Comparison of ENCODE assay signal across 15 cellular contexts in the genomic region with DNA sequence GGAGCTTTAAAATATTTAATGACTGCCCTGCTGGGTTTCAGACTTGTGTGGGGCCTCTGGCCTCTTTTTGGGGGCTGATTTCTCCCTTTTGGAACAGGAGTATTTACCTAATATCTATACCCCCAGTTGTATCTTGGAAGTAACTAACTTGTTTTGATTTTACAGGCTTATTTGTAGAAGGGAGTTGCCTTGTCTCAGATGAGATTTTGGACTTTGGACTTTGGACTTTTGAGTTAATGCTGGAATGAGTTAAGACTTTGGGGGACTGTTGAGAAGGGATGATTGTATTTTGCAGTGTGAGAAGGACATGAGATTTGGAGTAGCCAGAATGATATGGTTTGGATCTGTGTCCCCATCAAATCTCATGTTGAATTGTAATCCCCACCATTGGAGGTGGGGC. TPM values are rescaled to one million over a fixed set of nuclear protein-coding genes. Genes with fewer than 3 reads are reported as not detected.
A peak's percentile ranks its signal among the peaks of the same experiment; 100 is the strongest.
DNase-seq lines count a peak whose midpoint lies in the region; ATAC-seq, FAIRE-seq and TF ChIP-seq lines count a peak whose summit lies in the region.
"Not testable (repeated sequence)": the region's sequence is repeated elsewhere in the genome, so short reads cannot be mapped to it uniquely, and the experiment has no call there.
"Had no signal": no experiment of that assay in that cellular context is flagged by ENCODE, and none has a peak within 500 bp of the region (broad histone marks: within the 10 kb centered on the region; RNA-seq: fewer than 3 reads in every experiment).

No MANE protein-coding gene starts in this region.

- dilution Hi-C loops in endothelial cell of umbilical vein (cut with MboI; ENCODE audit: extremely low pct_ligation_motif_present, low sequenced_read_pairs): not testable (repeated sequence)

- ATAC-seq in naive thymus-derived CD4-positive, alpha-beta T cell: not testable (repeated sequence)

- not testable (repeated sequence) for H3K9me3 ChIP-seq in SK-N-MC (ENCODE audit: low read depth, low read length); endothelial cell of umbilical vein (replicated peaks; ENCODE audit: control insufficient read depth, insufficient read depth, low read length); naive thymus-derived CD4-positive, alpha-beta T cell (ENCODE audit: control insufficient read depth in 2 of 3, low read length in 3 of 3); stomach

- H3K79me2 ChIP-seq in KMS-11 (ENCODE audit: insufficient read depth, low read depth); endothelial cell of umbilical vein (ENCODE audit: control insufficient read depth, insufficient read depth, low read length): not testable (repeated sequence)

- H2AFZ ChIP-seq in KMS-11 (ENCODE audit: low read depth) (peak overlapping the region; percentile 28; the same call in 1 of the 2 replicates), endothelial cell of umbilical vein (ENCODE audit: low read depth, low read length) (peak overlapping the region; percentile 74)

- not testable (repeated sequence) for H3K9ac ChIP-seq in KMS-11; SK-N-MC (ENCODE audit: insufficient read length); endothelial cell of umbilical vein (replicated peaks; ENCODE audit: extremely low read depth, insufficient read depth, low read length)

- not testable (repeated sequence) for H4K20me1 ChIP-seq in KMS-11 (ENCODE audit: insufficient read depth); endothelial cell of umbilical vein (replicated peaks; ENCODE audit: control insufficient read depth, extremely low read depth, insufficient read depth, low read length)

- H3K9me1 ChIP-seq in endothelial cell of umbilical vein (replicated peaks; ENCODE audit: control insufficient read depth, extremely low read depth, insufficient read depth, low read length): not testable (repeated sequence)

- not testable (repeated sequence) for TF ChIP-seq EP300 in stomach (IDR thresholded peaks at IDR 0.05)

- not testable (repeated sequence) for H3K36me3 ChIP-seq in KMS-11 (ENCODE audit: insufficient read depth); SK-N-MC (ENCODE audit: insufficient read depth, low read length); endothelial cell of umbilical vein (ENCODE audit: control insufficient read depth in 2 of 2, extremely low read depth in 1 of 2, insufficient read depth in 2 of 2, low read length in 2 of 2); naive thymus-derived CD4-positive, alpha-beta T cell (ENCODE audit: control insufficient read depth in 2 of 3, insufficient read depth in 3 of 3, low read length in 3 of 3); stomach

- TF ChIP-seq CTCF in CD14-positive monocyte (IDR thresholded peaks at IDR 0.05); KMS-11 (conservative IDR thresholded peaks at IDR 0.05; ENCODE audit: low read depth, low read length); endothelial cell of umbilical vein (IDR thresholded peaks at IDR 0.05; ENCODE audit: extremely low read depth in 1 of 2, insufficient read depth in 1 of 2, low read depth in 1 of 2, low read length in 2 of 2); stomach (IDR thresholded peaks at IDR 0.05): not testable (repeated sequence)

- peak overlapping the region; percentile 6 to 76 for H3K4me3 Mint-ChIP-seq in CD14-positive monocyte
- H3K4me3 Mint-ChIP-seq in activated CD4-positive, alpha-beta memory T cell treated with anti-CD3 and anti-CD28 coated beads, Interleukin-2, amount 10 ng/mL, durations not matched to agents 7 days and 5 days: peak overlapping the region; percentile 11
- H3K4me3 Mint-ChIP-seq in activated naive CD4-positive, alpha-beta T cell treated with anti-CD3 and anti-CD28 coated beads, Interleukin-2, amount 50 U/mL, for 24 hours: not testable (repeated sequence)
- peak overlapping the region; percentile 35 to 77 (median 70) for H3K4me3 Mint-ChIP-seq in naive thymus-derived CD4-positive, alpha-beta T cell

- peak overlapping the region; percentile 89 to 98 (median 92) for H3K27ac Mint-ChIP-seq in CD14-positive monocyte
- H3K27ac Mint-ChIP-seq in activated CD4-positive, alpha-beta memory T cell treated with anti-CD3 and anti-CD28 coated beads, Interleukin-2, amount 10 ng/mL, durations not matched to agents 7 days and 5 days: peak overlapping the region; percentile 93
- peak overlapping the region; percentile 66 for H3K27ac Mint-ChIP-seq in activated naive CD4-positive, alpha-beta T cell treated with anti-CD3 and anti-CD28 coated beads, Interleukin-2, amount 50 U/mL, for 24 hours
- H3K27ac Mint-ChIP-seq in naive thymus-derived CD4-positive, alpha-beta T cell: peak overlapping the region; percentile 49 to 95 (median 84)

- not testable (repeated sequence) for H3K4me3 ChIP-seq in KMS-11 (IDR thresholded peaks at IDR 0.05; ENCODE audit: insufficient read depth, low read depth, low read length); endothelial cell of umbilical vein (replicated peaks in 1 of 3; ENCODE audit: insufficient read depth in 1 of 3, low read depth in 1 of 3, low read length in 3 of 3); naive thymus-derived CD4-positive, alpha-beta T cell (ENCODE audit: low read length); stomach
- peak overlapping the region; percentile 44 for H3K4me3 ChIP-seq in SK-N-MC

- POLR2A ChIA-PET in activated CD4-positive, alpha-beta memory T cell treated with anti-CD3 and anti-CD28 coated beads, Interleukin-2, amount 10 ng/mL, durations not matched to agents 7 days and 5 days (lab: Charles Lee): interaction anchor here (1.5 to 3.1 kb wide), 4 partner anchors 13 to 309 kb away, joined by 3 to 12 read pairs (median 4); a partner anchor contains a TSS
- POLR2A ChIA-PET in endothelial cell of umbilical vein (lab: Charles Lee); naive thymus-derived CD4-positive, alpha-beta T cell (lab: Charles Lee): not testable (repeated sequence)

- peaks cover 94% of the 10 kb centered on the region for H3K4me1 Mint-ChIP-seq in CD14-positive monocyte
- H3K4me1 Mint-ChIP-seq in activated CD4-positive, alpha-beta memory T cell treated with anti-CD3 and anti-CD28 coated beads, Interleukin-2, amount 10 ng/mL, durations not matched to agents 7 days and 5 days: peaks cover 56% of the 10 kb centered on the region
- H3K4me1 Mint-ChIP-seq in activated naive CD4-positive, alpha-beta T cell treated with anti-CD3 and anti-CD28 coated beads, Interleukin-2, amount 50 U/mL, for 24 hours: peaks cover 40% of the 10 kb centered on the region
- peaks cover 32 to 53% (median 49%) of the 10 kb centered on the region in 7 donors for H3K4me1 Mint-ChIP-seq in naive thymus-derived CD4-positive, alpha-beta T cell

- CTCF ChIA-PET in activated CD4-positive, alpha-beta memory T cell treated with anti-CD3 and anti-CD28 coated beads, Interleukin-2, amount 10 ng/mL, durations not matched to agents 7 days and 5 days (lab: Charles Lee): interaction anchor here (1.7 kb wide), 1 partner anchor 81 kb away, joined by 6 read pairs; no protein-coding TSS in a partner anchor
- CTCF ChIA-PET in endothelial cell of umbilical vein (lab: Charles Lee): not testable (repeated sequence)
- CTCF ChIA-PET in naive thymus-derived CD4-positive, alpha-beta T cell (lab: Charles Lee): interaction anchor here (0.6 kb wide), 2 partner anchors 10 to 452 kb away, joined by 3 read pairs; a partner anchor contains a TSS

- H3K27me3 Mint-ChIP-seq in CD14-positive monocyte (ENCODE audit: low read depth in 3 of 3); activated CD4-positive, alpha-beta memory T cell treated with anti-CD3 and anti-CD28 coated beads, Interleukin-2, amount 10 ng/mL, durations not matched to agents 7 days and 5 days; activated naive CD4-positive, alpha-beta T cell treated with anti-CD3 and anti-CD28 coated beads, Interleukin-2, amount 50 U/mL, for 24 hours; naive thymus-derived CD4-positive, alpha-beta T cell: not testable (repeated sequence)

- H3K4me1 ChIP-seq in KMS-11 (ENCODE audit: low read depth, poor library complexity, severe bottlenecking) (peaks cover 14% of the 10 kb centered on the region), stomach (peaks cover 7 to 53% (median 15%) of the 10 kb centered on the region in 4 donors)
- H3K4me1 ChIP-seq in endothelial cell of umbilical vein (ENCODE audit: control insufficient read depth, extremely low read depth, insufficient read depth, low read length): not testable (repeated sequence)
- peaks cover 21 to 32% of the 10 kb centered on the region in 2 donors for H3K4me1 ChIP-seq in naive thymus-derived CD4-positive, alpha-beta T cell (ENCODE audit: control insufficient read depth in 2 of 2, insufficient read depth in 2 of 2, low read length in 2 of 2)

- H3K27ac ChIP-seq in KMS-11; SK-N-MC; endothelial cell of umbilical vein (ENCODE audit: insufficient read depth, low read depth, low read length); naive thymus-derived CD4-positive, alpha-beta T cell (ENCODE audit: low read depth, low read length): not testable (repeated sequence)
- peak overlapping the region; percentile 29 to 81 (median 37) for H3K27ac ChIP-seq in stomach

- FAIRE-seq in endothelial cell of umbilical vein (lab: Jason Lieb, UNC): not testable (repeated sequence)

- not testable (repeated sequence) for TF ChIP-seq POLR2A in endothelial cell of umbilical vein (IDR thresholded peaks at IDR 0.05; ENCODE audit: low read depth, low read length); stomach (IDR thresholded peaks at IDR 0.05)

- intact Hi-C loops in CD14-positive monocyte (cut with micrococcal nuclease); stomach (cut with DNase I; ENCODE audit: low total_unique reads): not testable (repeated sequence)
- intact Hi-C loops in endothelial cell of umbilical vein (cut with micrococcal nuclease): loop anchor here (5.0 kb wide), 1 partner anchor 83 kb away; no protein-coding TSS in a partner anchor
- intact Hi-C loops in naive thymus-derived CD4-positive, alpha-beta T cell (cut with micrococcal nuclease): loop anchor here (5.0 to 10.0 kb wide), 3 partner anchors 38 to 177 kb away; a partner anchor contains a TSS

- H3K36me3 Mint-ChIP-seq in CD14-positive monocyte: peaks cover 15 to 30% of the 10 kb centered on the region in 2 donors
- H3K36me3 Mint-ChIP-seq in activated CD4-positive, alpha-beta memory T cell treated with anti-CD3 and anti-CD28 coated beads, Interleukin-2, amount 10 ng/mL, durations not matched to agents 7 days and 5 days (ENCODE audit: low read depth): peaks cover 45% of the 10 kb centered on the region
- not testable (repeated sequence) for H3K36me3 Mint-ChIP-seq in activated naive CD4-positive, alpha-beta T cell treated with anti-CD3 and anti-CD28 coated beads, Interleukin-2, amount 50 U/mL, for 24 hours
- peaks cover 0 to 40% (median 0%) of the 10 kb centered on the region in 5 donors for H3K36me3 Mint-ChIP-seq in naive thymus-derived CD4-positive, alpha-beta T cell

- H3K4me2 ChIP-seq in KMS-11: peak overlapping the region; percentile 43
- not testable (repeated sequence) for H3K4me2 ChIP-seq in endothelial cell of umbilical vein (ENCODE audit: insufficient read depth, low read length)

- not testable (repeated sequence) for DNase-seq in CD14-positive monocyte (ENCODE audit: low spot score); activated CD4-positive, alpha-beta memory T cell treated with anti-CD3 and anti-CD28 coated beads, Interleukin-2, amount 10 ng/mL, durations not matched to agents 7 days and 5 days; endothelial cell of umbilical vein (ENCODE audit: low read depth, low spot score); naive thymus-derived CD4-positive, alpha-beta T cell; stomach
- peak; percentile 16 for DNase-seq in SK-N-MC (ENCODE audit: low read depth, low spot score)

- BruUV-seq in endothelial cell of umbilical vein (replicated peaks; lab: Mats Ljungman, UMichigan): not testable (repeated sequence)

- H3K9me3 Mint-ChIP-seq in CD14-positive monocyte: peaks cover 5 to 10% (median 7%) of the 10 kb centered on the region in 7 donors
- H3K9me3 Mint-ChIP-seq in activated CD4-positive, alpha-beta memory T cell treated with anti-CD3 and anti-CD28 coated beads, Interleukin-2, amount 10 ng/mL, durations not matched to agents 7 days and 5 days: peaks cover 19% of the 10 kb centered on the region
- H3K9me3 Mint-ChIP-seq in activated naive CD4-positive, alpha-beta T cell treated with anti-CD3 and anti-CD28 coated beads, Interleukin-2, amount 50 U/mL, for 24 hours: not testable (repeated sequence)
- peaks cover 0 to 23% (median 0%) of the 10 kb centered on the region in 11 donors for H3K9me3 Mint-ChIP-seq in naive thymus-derived CD4-positive, alpha-beta T cell

- H3K27me3 ChIP-seq in KMS-11 (ENCODE audit: insufficient read depth, low read depth); endothelial cell of umbilical vein (ENCODE audit: control insufficient read depth in 2 of 2, insufficient read depth in 2 of 2, low read length in 2 of 2); naive thymus-derived CD4-positive, alpha-beta T cell (ENCODE audit: control insufficient read depth in 2 of 2, insufficient read depth in 2 of 2, low read length in 2 of 2); stomach: not testable (repeated sequence)

RNA-seq across cellular contexts. Expression of a gene that starts 5.7 kb away (rescaled TPM):
- polyA plus RNA-seq in CD14-positive monocyte (10 to 100 TPM; 13.4 to 21.2 TPM), endothelial cell of umbilical vein (not detected in 2 replicates), stomach (under 1 TPM in 1 of 3 donors, not detected in 2; 0.08 TPM)
- 1 to 10 TPM; 2.5 to 2.6 TPM for total RNA-seq in activated CD4-positive, alpha-beta memory T cell treated with anti-CD3 and anti-CD28 coated beads, Interleukin-2, amount 10 ng/mL, durations not matched to agents 7 days and 5 days
- total RNA-seq in endothelial cell of umbilical vein (not detected in 2 replicates), stomach (under 1 TPM in 1 of 5 donors, not detected in 4; 0.89 TPM)
- polyA plus RNA-seq in endothelial cell of umbilical vein (2011; cell fraction: cytosol; rRNA removed): not detected in 2 replicates
- not detected in 2 replicates for polyA plus RNA-seq in endothelial cell of umbilical vein (2011; cell fraction: nucleus; rRNA removed)
- polyA plus RNA-seq in endothelial cell of umbilical vein (2012): not detected in 2 replicates
- polyA minus RNA-seq in endothelial cell of umbilical vein: not detected in 2 replicates
- polyA minus RNA-seq in endothelial cell of umbilical vein (2011; cell fraction: cytosol; rRNA and poly(A)+ RNA removed): not detected
- not detected in 2 replicates for polyA minus RNA-seq in endothelial cell of umbilical vein (2011; cell fraction: nucleus; rRNA and poly(A)+ RNA removed)
- total RNA-seq in naive thymus-derived CD4-positive, alpha-beta T cell: 1 to 10 TPM in 3 of 5 experiments, not detected in 2; 1.3 to 5.3 (median 4.2) TPM
- not detected for polyA plus RNA-seq in naive thymus-derived CD4-positive, alpha-beta T cell
- total RNA-seq: Calu3, chondrocyte, fibroblast of lung, gastrocnemius medialis, H9, HT1080, kidney epithelial cell had no signal
- polyA plus RNA-seq: fibroblast of lung had no signal

RNA-seq across cellular contexts. Expression of a gene that starts 36.7 kb away (rescaled TPM):
- polyA plus RNA-seq in CD14-positive monocyte (10 to 100 TPM; 11.4 to 23.9 TPM), endothelial cell of umbilical vein (20.7 and 21.8 TPM in 2 replicates), stomach (10 to 100 TPM in 2 of 3 donors, 1 to 10 TPM in 1; 4.8 to 17.6 (median 12.4) TPM)
- total RNA-seq in activated CD4-positive, alpha-beta memory T cell treated with anti-CD3 and anti-CD28 coated beads, Interleukin-2, amount 10 ng/mL, durations not matched to agents 7 days and 5 days: under 1 TPM; 0.78 to 0.81 TPM
- total RNA-seq in endothelial cell of umbilical vein (21.9 and 42.6 TPM in 2 replicates), stomach (10 to 100 TPM in 4 of 5 donors, 1 to 10 TPM in 1; 6.7 to 72.9 (median 36.1) TPM)
- polyA plus RNA-seq in endothelial cell of umbilical vein (2011; cell fraction: cytosol; rRNA removed): 20.4 and 21.6 TPM in 2 replicates
- 9.3 and 11.9 TPM in 2 replicates for polyA plus RNA-seq in endothelial cell of umbilical vein (2011; cell fraction: nucleus; rRNA removed)
- polyA plus RNA-seq in endothelial cell of umbilical vein (2012): 68.7 and 80.5 TPM in 2 replicates
- polyA minus RNA-seq in endothelial cell of umbilical vein: 63.3 and 82.4 TPM in 2 replicates
- polyA minus RNA-seq in endothelial cell of umbilical vein (2011; cell fraction: cytosol; rRNA and poly(A)+ RNA removed): not detected
- 11.8 and 23.2 TPM in 2 replicates for polyA minus RNA-seq in endothelial cell of umbilical vein (2011; cell fraction: nucleus; rRNA and poly(A)+ RNA removed)
- total RNA-seq in naive thymus-derived CD4-positive, alpha-beta T cell: 1 to 10 TPM in 4 of 5 experiments, under 1 TPM in 1; 0.48 to 3.2 (median 2.7) TPM
- 1 to 10 TPM; 3.2 to 6.2 TPM for polyA plus RNA-seq in naive thymus-derived CD4-positive, alpha-beta T cell
